In genomic region chr2:33033524-33034150, GRCh38 we compare ENCODE assay signal across 9 cellular contexts.
DNase-seq lines count a peak whose midpoint lies in the region; ATAC-seq, FAIRE-seq and TF ChIP-seq lines count a peak whose summit lies in the region.
"Had no signal": no experiment of that assay in that cellular context is flagged by ENCODE, and none has a peak within 500 bp of the region (broad histone marks: within the 10 kb centered on the region; RNA-seq: fewer than 3 reads in every experiment).

No MANE protein-coding gene starts in this region.

- H3K4me1 ChIP-seq in BE2C (peaks cover 19% of the 10 kb centered on the region), Loucy (ENCODE audit: insufficient read depth, low read length, poor library complexity, severe bottlenecking) (peaks cover 9% of the 10 kb centered on the region)

- H3K4me3 Mint-ChIP-seq in type B pancreatic cell, result peak overlapping the region; percentile 21
- H3K4me3 Mint-ChIP-seq: central memory CD8-positive, alpha-beta T cell had no signal

- H4K20me1 ChIP-seq in Loucy (ENCODE audit: insufficient read depth, low read length, poor library complexity, severe bottlenecking), result no peaks in the 10 kb centered on the region

- no peaks in the 10 kb centered on the region for H3K9me3 Mint-ChIP-seq in type B pancreatic cell
- H3K9me3 Mint-ChIP-seq: central memory CD8-positive, alpha-beta T cell had no signal

- H3K36me3 Mint-ChIP-seq in type B pancreatic cell, result no peaks in the 10 kb centered on the region

- H3K79me2 ChIP-seq in Loucy (ENCODE audit: insufficient read depth, low read length), result no peaks in the 10 kb centered on the region

- H3K4me1 Mint-ChIP-seq in type B pancreatic cell (ENCODE audit: unreplicated experiment), result peaks cover 32% of the 10 kb centered on the region
- H3K4me1 Mint-ChIP-seq: central memory CD8-positive, alpha-beta T cell had no signal

- peak; percentile 83 for FAIRE-seq in islet of Langerhans (lab: Jason Lieb, UNC)

- no peaks in the 10 kb centered on the region for H3K27me3 Mint-ChIP-seq in type B pancreatic cell

- H3K4me3 ChIP-seq in BE2C (ENCODE audit: low read depth, low read length) (peak overlapping the region; percentile 45), Loucy (ENCODE audit: low read length, poor library complexity, severe bottlenecking) (no peak overlapping the region)

- TF ChIP-seq CTCF in BE2C (IDR thresholded peaks at IDR 0.05; ENCODE audit: low read depth, low read length), result peak; percentile 57
- peak; percentile 89 for TF ChIP-seq CTCF in Loucy (conservative IDR thresholded peaks at IDR 0.05; ENCODE audit: low read length)
- TF ChIP-seq CTCF in type B pancreatic cell (conservative IDR thresholded peaks at IDR 0.05), result peak; percentile 63

- ATAC-seq in HG03045 (IDR thresholded peaks at IDR 0.05; ENCODE audit: unreplicated experiment), result no peak

- H3K9me3 ChIP-seq in BE2C (no peaks in the 10 kb centered on the region), Loucy (ENCODE audit: insufficient read depth, low read depth, low read length) (no peaks in the 10 kb centered on the region)

- DNase-seq in BE2C, result peak; percentile 91
- DNase-seq in amniotic epithelial cell (ENCODE audit: low read depth), result peak; percentile 64
- DNase-seq in type B pancreatic cell (ENCODE audit: extremely low spot score, unreplicated experiment), result no peak
- no peak for DNase-seq in central memory CD4-positive, alpha-beta T cell
- DNase-seq in activated gamma-delta T cell treated with Interleukin-2 at 50 U/mL for 16 hours, result no peak

- H3K36me3 ChIP-seq in BE2C (no peaks in the 10 kb centered on the region), Loucy (ENCODE audit: insufficient read depth, low read length) (no peaks in the 10 kb centered on the region)

- no peak overlapping the region for H3K4me2 ChIP-seq in Loucy (ENCODE audit: low read depth, low read length, poor library complexity, severe bottlenecking)

- no peaks in the 10 kb centered on the region for H3K9me2 ChIP-seq in Loucy (replicated peaks; ENCODE audit: low read depth, low read length)

- H2AFZ ChIP-seq in Loucy (ENCODE audit: low read length), result no peak overlapping the region

- H3K27ac Mint-ChIP-seq in type B pancreatic cell, result no peak overlapping the region

- no peak overlapping the region for H3K9ac ChIP-seq in Loucy (ENCODE audit: low read depth, low read length, poor library complexity, severe bottlenecking)

- H3K27me3 ChIP-seq in BE2C (no peaks in the 10 kb centered on the region), Loucy (ENCODE audit: insufficient read depth, low read length, poor library complexity, severe bottlenecking) (no peaks in the 10 kb centered on the region)

- H3F3A ChIP-seq in Loucy (ENCODE audit: low read depth), result no peaks in the 10 kb centered on the region

Comparison
In these comparisons a context has a peak if more than half of its experiments do, and no peak if none do; other contexts are left out.
1. DNase-seq: peak in BE2C (single experiment) and amniotic epithelial cell (single experiment); none in type B pancreatic cell (single experiment), central memory CD4-positive, alpha-beta T cell (single experiment) and activated gamma-delta T cell treated with Interleukin-2 at 50 U/mL for 16 hours (single experiment).
2. Peak in every context shown above with its lines, with median percentiles within 50 percentile points of each other: CTCF ChIP-seq.